In genomic region chr6:79047072-79047471, GRCh38 we compare ENCODE assay signal across 14 cellular contexts. TPM values are rescaled to one million over a fixed set of nuclear protein-coding genes. Genes with fewer than 3 reads are reported as not detected.
DNase-seq lines count a peak whose midpoint lies in the region; ATAC-seq and TF ChIP-seq lines count a peak whose summit lies in the region.
"Had no signal": no experiment of that assay in that cellular context is flagged by ENCODE, and none has a peak within 500 bp of the region (broad histone marks: within the 10 kb centered on the region; RNA-seq: fewer than 3 reads in every experiment).

No MANE protein-coding gene starts in this region.

- peaks cover 9% of the 10 kb centered on the region for H4K20me1 ChIP-seq in GM23338 (replicated peaks; ENCODE audit: insufficient read depth)

- H3K9me3 ChIP-seq in CD8-positive, alpha-beta T cell (ENCODE audit: low read length), result no peaks in the 10 kb centered on the region
- H3K9me3 ChIP-seq in T-helper 17 cell (ENCODE audit: control insufficient read depth, low read length, poor library complexity, severe bottlenecking), result no peaks in the 10 kb centered on the region
- peaks cover 1% of the 10 kb centered on the region for H3K9me3 ChIP-seq in endodermal cell (ENCODE audit: control insufficient read depth, low read length)
- H3K9me3 ChIP-seq: BLaER1 treated with 17β-estradiol and CSF1 and Interleukin-3, amounts not matched to agents 10 nM and 100 nM; HAP-1 had no signal

- no peak for DNase-seq in CD8-positive, alpha-beta T cell
- DNase-seq in GM23338 (ENCODE audit: low spot score) (peak; percentile 27), T-helper 17 cell (no peak), endodermal cell (no peak), KG1 (lab: John Stamatoyannopoulos, UW) (no peak), NCI-H1048 (lab: John Stamatoyannopoulos, UW) (no peak)
- no peak for DNase-seq in stimulated activated CD8-positive, alpha-beta memory T cell treated with anti-CD3 and anti-CD28 coated beads, Interleukin-4, amount 100 ng/mL, for 48 hours
- DNase-seq: CD8-positive, alpha-beta memory T cell; COR-L47; GOT3 had no signal

- peaks cover 46% of the 10 kb centered on the region for H3K36me3 Mint-ChIP-seq in CD8-positive, alpha-beta T cell
- H3K36me3 Mint-ChIP-seq in GM23338 (ENCODE audit: low read depth), result peaks cover 25% of the 10 kb centered on the region
- peaks cover 4% of the 10 kb centered on the region for H3K36me3 Mint-ChIP-seq in T-helper 17 cell (ENCODE audit: low read depth)
- H3K36me3 Mint-ChIP-seq in endodermal cell (ENCODE audit: low read depth), result peaks cover 36% of the 10 kb centered on the region

- H3K27me3 ChIP-seq in CD8-positive, alpha-beta T cell (ENCODE audit: insufficient read depth, low read length), result no peaks in the 10 kb centered on the region
- H3K27me3 ChIP-seq in GM23338 (ENCODE audit: insufficient read depth) (no peaks in the 10 kb centered on the region), endodermal cell (ENCODE audit: control insufficient read depth, insufficient read depth, low read length, poor library complexity, severe bottlenecking) (no peaks in the 10 kb centered on the region)
- H3K27me3 ChIP-seq: BLaER1 treated with 17β-estradiol and CSF1 and Interleukin-3, amounts not matched to agents 10 nM and 100 nM had no signal

- peaks cover 87% of the 10 kb centered on the region for H3K79me2 ChIP-seq in GM23338 (replicated peaks; ENCODE audit: insufficient read depth)

- H3K27me3 Mint-ChIP-seq in CD8-positive, alpha-beta T cell (ENCODE audit: low read depth), result no peaks in the 10 kb centered on the region
- H3K27me3 Mint-ChIP-seq in GM23338 (ENCODE audit: insufficient read depth, low read depth, poor library complexity) (no peaks in the 10 kb centered on the region), T-helper 17 cell (no peaks in the 10 kb centered on the region), endodermal cell (ENCODE audit: insufficient read depth) (no peaks in the 10 kb centered on the region)
- H3K27me3 Mint-ChIP-seq: B cell; CD8-positive, alpha-beta memory T cell had no signal

- no peaks in the 10 kb centered on the region for H3K9me2 ChIP-seq in GM23338 (ENCODE audit: insufficient read depth)

- 0 out of 2 replicates have a peak overlapping the region, but pooled peaks have one; percentile 0 for H3K4me2 ChIP-seq in GM23338
- H3K4me2 ChIP-seq: BLaER1 treated with 17β-estradiol and CSF1 and Interleukin-3, amounts not matched to agents 10 nM and 100 nM had no signal

- peaks cover 6% of the 10 kb centered on the region for H3K36me3 ChIP-seq in CD8-positive, alpha-beta T cell (ENCODE audit: insufficient read depth, low read length)
- H3K36me3 ChIP-seq in GM23338 (ENCODE audit: insufficient read depth), result peaks cover 8% of the 10 kb centered on the region; the same call in 1 of the 2 replicates
- peaks cover 65% of the 10 kb centered on the region for H3K36me3 ChIP-seq in endodermal cell (ENCODE audit: control insufficient read depth, insufficient read depth, low read length)

- no peak for TF ChIP-seq CTCF in CD8-positive, alpha-beta T cell (IDR thresholded peaks at IDR 0.05)
- no peak for TF ChIP-seq CTCF in GM23338 (conservative IDR thresholded peaks at IDR 0.05; ENCODE audit: low read depth in 2 of 2)
- no peak for TF ChIP-seq CTCF in endodermal cell (conservative IDR thresholded peaks at IDR 0.05)

- H3K4me3 Mint-ChIP-seq in CD8-positive, alpha-beta T cell, result no peak overlapping the region
- H3K4me3 Mint-ChIP-seq in GM23338 (peak overlapping the region; percentile 26; the same call in 1 of the 3 replicates), T-helper 17 cell (no peak overlapping the region), endodermal cell (no peak overlapping the region)
- H3K4me3 Mint-ChIP-seq: B cell; CD8-positive, alpha-beta memory T cell had no signal

- H3K27ac ChIP-seq in CD8-positive, alpha-beta T cell (ENCODE audit: low read depth, low read length), result no peak overlapping the region
- no peak overlapping the region for H3K27ac ChIP-seq in GM23338 (ENCODE audit: low read depth)
- no peak overlapping the region for H3K27ac ChIP-seq in endodermal cell (ENCODE audit: low read depth, low read length)
- H3K27ac ChIP-seq: BLaER1 treated with 17β-estradiol and CSF1 and Interleukin-3, amounts not matched to agents 10 nM and 100 nM had no signal

- CTCF ChIA-PET in CD8-positive, alpha-beta T cell (lab: Charles Lee), result no interaction called here

- no peaks in the 10 kb centered on the region for H3F3A ChIP-seq in GM23338 (replicated peaks; ENCODE audit: low read depth)

- H3K4me1 ChIP-seq in CD8-positive, alpha-beta T cell (ENCODE audit: insufficient read depth, low read length), result peaks cover 9% of the 10 kb centered on the region
- H3K4me1 ChIP-seq in GM23338 (ENCODE audit: insufficient read depth), result peaks cover 11% of the 10 kb centered on the region
- no peaks in the 10 kb centered on the region for H3K4me1 ChIP-seq in endodermal cell (ENCODE audit: control insufficient read depth, insufficient read depth, low read length)
- H3K4me1 ChIP-seq: BLaER1 treated with 17β-estradiol and CSF1 and Interleukin-3, amounts not matched to agents 10 nM and 100 nM had no signal

- peaks cover 2% of the 10 kb centered on the region for H3K9me3 Mint-ChIP-seq in CD8-positive, alpha-beta T cell
- H3K9me3 Mint-ChIP-seq in GM23338 (no peaks in the 10 kb centered on the region), endodermal cell (no peaks in the 10 kb centered on the region)

- peak overlapping the region; percentile 39 for H3K27ac Mint-ChIP-seq in CD8-positive, alpha-beta T cell
- H3K27ac Mint-ChIP-seq in GM23338 (peak overlapping the region; percentile 83; the same call in 1 of the 2 replicates), T-helper 17 cell (peak overlapping the region; percentile 32), endodermal cell (peak overlapping the region; percentile 61)
- H3K27ac Mint-ChIP-seq: B cell had no signal

- peaks cover 52% of the 10 kb centered on the region for H3K4me1 Mint-ChIP-seq in CD8-positive, alpha-beta T cell (ENCODE audit: low read depth)
- H3K4me1 Mint-ChIP-seq in GM23338 (peaks cover 32% of the 10 kb centered on the region), T-helper 17 cell (peaks cover 32% of the 10 kb centered on the region), endodermal cell (peaks cover 8% of the 10 kb centered on the region)

- POLR2A ChIA-PET in CD8-positive, alpha-beta T cell (lab: Charles Lee), result no interaction called here

- H3K4me3 ChIP-seq in CD8-positive, alpha-beta T cell (ENCODE audit: low read depth, low read length), result no peak overlapping the region
- H3K4me3 ChIP-seq in GM23338, result no peak overlapping the region
- no peak overlapping the region for H3K4me3 ChIP-seq in endodermal cell (ENCODE audit: low read length)
- H3K4me3 ChIP-seq: BLaER1 treated with 17β-estradiol and CSF1 and Interleukin-3, amounts not matched to agents 10 nM and 100 nM; HAP-1 had no signal

- 93 to 94% methylated on average over 2 of the region's 2 CpGs for WGBS in endodermal cell (ENCODE audit: insufficient coverage in 1 of 2, insufficient read length in 1 of 2), 2 experiments

- no peak for ATAC-seq in CD8-positive, alpha-beta T cell
- ATAC-seq in GM23338 (no peak), T-helper 17 cell (no peak), GM19452 (IDR thresholded peaks at IDR 0.05; ENCODE audit: unreplicated experiment) (no peak)

- H2AFZ ChIP-seq in GM23338, result no peak overlapping the region

- no peak overlapping the region for H3K9ac ChIP-seq in endodermal cell (ENCODE audit: extremely low read depth, low read length, poor library complexity, severe bottlenecking)
- H3K9ac ChIP-seq: BLaER1 treated with 17β-estradiol and CSF1 and Interleukin-3, amounts not matched to agents 10 nM and 100 nM had no signal

- intact Hi-C loops in CD8-positive, alpha-beta T cell (cut with DNase I, micrococcal nuclease), result no loop called here

TF ChIP-seq in GM23338, 12 proteins besides CTCF, POLR2A, EP300 and RAD21:
- peak; percentile 36; the same call in 1 of the 2 replicates for TF ChIP-seq NANOG (IDR thresholded peaks at IDR 0.05; ENCODE audit: borderline replicate concordance)
- no peak for TF ChIP-seq ETS1 (IDR thresholded peaks at IDR 0.05)

RNA-seq across cellular contexts. Expression of gene PHIP, which starts 31.0 kb away (rescaled TPM):
- total RNA-seq in CD8-positive, alpha-beta T cell, result 10 to 100 TPM; 32.3 to 32.6 TPM
- 63.6 and 65.4 TPM in 2 replicates for total RNA-seq in GM23338 (2014; rRNA removed; shearing (Covaris generic))
- 38.0 and 48.0 TPM in 2 replicates for polyA plus RNA-seq in GM23338 (2016; fragmentation: Nextera tagmentation; extraction: Ambion mirVana)
- 10 to 100 TPM; 42.5 to 44.4 TPM for total RNA-seq in T-helper 17 cell
- total RNA-seq in endodermal cell, result 10 to 100 TPM; 49.8 to 59.7 TPM
- polyA plus RNA-seq in endodermal cell (2013, experiment 1 of 2), result 38.1 TPM
- polyA plus RNA-seq in endodermal cell (2013, experiment 2 of 2), result 38.4 TPM

Comparison
In these comparisons a context has a peak if more than half of its experiments do, and no peak if none do; other contexts are left out.
1. H3K27ac Mint-ChIP-seq: peak in every context shown above with its lines; median percentile 83 in GM23338; 61 in endodermal cell; 39 in CD8-positive, alpha-beta T cell; 32 in T-helper 17 cell.